ENCODE assay signal across 26 cellular contexts in genomic region chr2:236912316-236913153, GRCh38.
"Had no signal": no experiment of that assay in that cellular context is flagged by ENCODE, and none has a peak within 500 bp of the region (broad histone marks: within the 10 kb centered on the region; RNA-seq: fewer than 3 reads in every experiment).

No MANE protein-coding gene starts in this region.

- H3K9me3 Mint-ChIP-seq: activated naive CD4-positive, alpha-beta T cell treated with anti-CD3 and anti-CD28 coated beads, Interleukin-2, amount 10 ng/mL, durations not matched to agents 7 days and 5 days; activated naive CD8-positive, alpha-beta T cell treated with anti-CD3 and anti-CD28 coated beads, Interleukin-2, amount 10 ng/mL, durations not matched to agents 7 days and 5 days; activated T-cell treated with anti-CD3 and anti-CD28 coated beads, Interleukin-2, amount 50 U/mL, for 24 hours; natural killer cell; stimulated activated memory B cell treated with anti-CD40 and anti-IgM and Interleukin-4, amounts not matched to agents 10 μg/mL and 1 μg/mL and 100 μg/mL, for 72 hours; stimulated activated naive CD8-positive, alpha-beta T cell treated with anti-CD3 and anti-CD28 coated beads, Interleukin-15, amount 100 ng/mL, for 72 hours; T-helper 1 cell treated with Interleukin-12 subunit alpha and Interleukin-12 subunit beta and Interleukin-4 antibody, amounts not matched to agents 30 μg/mL and 1 μg/mL, for 36 hours had no signal

- H3K27ac ChIP-seq: ascending aorta, ovary, sigmoid colon, upper lobe of left lung, WERI-Rb-1 had no signal

- H3K36me3 Mint-ChIP-seq: activated naive CD4-positive, alpha-beta T cell treated with anti-CD3 and anti-CD28 coated beads, Interleukin-2, amount 10 ng/mL, durations not matched to agents 7 days and 5 days; activated naive CD8-positive, alpha-beta T cell treated with anti-CD3 and anti-CD28 coated beads, Interleukin-2, amount 10 ng/mL, durations not matched to agents 7 days and 5 days; natural killer cell; stimulated activated memory B cell treated with anti-CD40 and anti-IgM and Interleukin-4, amounts not matched to agents 10 μg/mL and 1 μg/mL and 100 μg/mL, for 72 hours had no signal

- DNase-seq: activated CD4-positive, alpha-beta T cell treated with anti-CD3 and anti-CD28 coated beads for 48 hours; activated CD4-positive, alpha-beta T cell treated with anti-CD3 and anti-CD28 coated beads, Interleukin-2, amount 50 U/mL, for 48 hours; activated CD8-positive, alpha-beta memory T cell treated with anti-CD3 and anti-CD28 coated beads, Interleukin-2, amount 50 U/mL, for 48 hours; activated gamma-delta T cell; activated naive CD4-positive, alpha-beta T cell treated with anti-CD3 and anti-CD28 coated beads, Interleukin-2, amount 10 ng/mL, durations not matched to agents 7 days and 5 days; activated naive CD8-positive, alpha-beta T cell treated with anti-CD3 and anti-CD28 coated beads, Interleukin-2, amount 10 ng/mL, durations not matched to agents 7 days and 5 days; activated T-cell treated with anti-CD3 and anti-CD28 coated beads, Interleukin-2, amount 50 U/mL, for 24 hours; central memory CD4-positive, alpha-beta T cell; islet precursor cell; natural killer cell; ovary; sigmoid colon; small intestine; stimulated activated CD4-positive, alpha-beta T cell treated with anti-CD3 and anti-CD28 coated beads, Interleukin-4, amount 100 ng/mL, for 4 hours; stimulated activated CD8-positive, alpha-beta memory T cell treated with anti-CD3 and anti-CD28 coated beads, Interleukin-4, amount 100 ng/mL, for 48 hours; stimulated activated naive CD8-positive, alpha-beta T cell treated with anti-CD3 and anti-CD28 coated beads, Interleukin-15, amount 100 ng/mL, for 72 hours; substantia nigra; SW 1271; T-helper 9 cell; WERI-Rb-1 had no signal

- H3K4me1 ChIP-seq: ascending aorta, sigmoid colon had no signal

- ATAC-seq: activated CD4-positive, CD25-positive, alpha-beta regulatory T cell treated with anti-CD3 and anti-CD28 coated beads, Interleukin-2, amount 50 U/mL, for 24 hours; natural killer cell; stimulated activated memory B cell treated with anti-CD40 and anti-IgM and Interleukin-4, amounts not matched to agents 10 μg/mL and 1 μg/mL and 100 μg/mL, for 72 hours; stimulated activated naive CD8-positive, alpha-beta T cell treated with anti-CD3 and anti-CD28 coated beads, Interleukin-15, amount 100 ng/mL, for 72 hours had no signal

- H3K36me3 ChIP-seq: ascending aorta, ovary, sigmoid colon, upper lobe of left lung, WERI-Rb-1 had no signal

- H3K4me3 Mint-ChIP-seq: activated naive CD4-positive, alpha-beta T cell treated with anti-CD3 and anti-CD28 coated beads, Interleukin-2, amount 10 ng/mL, durations not matched to agents 7 days and 5 days; activated naive CD8-positive, alpha-beta T cell treated with anti-CD3 and anti-CD28 coated beads, Interleukin-2, amount 10 ng/mL, durations not matched to agents 7 days and 5 days; activated T-cell treated with anti-CD3 and anti-CD28 coated beads, Interleukin-2, amount 50 U/mL, for 24 hours; natural killer cell; stimulated activated memory B cell treated with anti-CD40 and anti-IgM and Interleukin-4, amounts not matched to agents 10 μg/mL and 1 μg/mL and 100 μg/mL, for 72 hours; stimulated activated naive CD8-positive, alpha-beta T cell treated with anti-CD3 and anti-CD28 coated beads, Interleukin-15, amount 100 ng/mL, for 72 hours; T-helper 1 cell treated with Interleukin-12 subunit alpha and Interleukin-12 subunit beta and Interleukin-4 antibody, amounts not matched to agents 30 μg/mL and 1 μg/mL, for 36 hours had no signal

- H3K27me3 ChIP-seq: ascending aorta, ovary, sigmoid colon, upper lobe of left lung had no signal

- H3K9me3 ChIP-seq: ascending aorta, ovary, sigmoid colon, upper lobe of left lung had no signal

- H3K27ac Mint-ChIP-seq: activated naive CD4-positive, alpha-beta T cell treated with anti-CD3 and anti-CD28 coated beads, Interleukin-2, amount 10 ng/mL, durations not matched to agents 7 days and 5 days; activated naive CD8-positive, alpha-beta T cell treated with anti-CD3 and anti-CD28 coated beads, Interleukin-2, amount 10 ng/mL, durations not matched to agents 7 days and 5 days; activated T-cell treated with anti-CD3 and anti-CD28 coated beads, Interleukin-2, amount 50 U/mL, for 24 hours; natural killer cell; progenitor cell of endocrine pancreas; stimulated activated memory B cell treated with anti-CD40 and anti-IgM and Interleukin-4, amounts not matched to agents 10 μg/mL and 1 μg/mL and 100 μg/mL, for 72 hours; stimulated activated naive CD8-positive, alpha-beta T cell treated with anti-CD3 and anti-CD28 coated beads, Interleukin-15, amount 100 ng/mL, for 72 hours; T-helper 1 cell treated with Interleukin-12 subunit alpha and Interleukin-12 subunit beta and Interleukin-4 antibody, amounts not matched to agents 30 μg/mL and 1 μg/mL, for 36 hours had no signal

- H3K4me3 ChIP-seq: ascending aorta, ovary, sigmoid colon, upper lobe of left lung had no signal

- H3K4me1 Mint-ChIP-seq: activated naive CD4-positive, alpha-beta T cell treated with anti-CD3 and anti-CD28 coated beads, Interleukin-2, amount 10 ng/mL, durations not matched to agents 7 days and 5 days; activated naive CD8-positive, alpha-beta T cell treated with anti-CD3 and anti-CD28 coated beads, Interleukin-2, amount 10 ng/mL, durations not matched to agents 7 days and 5 days; natural killer cell; stimulated activated memory B cell treated with anti-CD40 and anti-IgM and Interleukin-4, amounts not matched to agents 10 μg/mL and 1 μg/mL and 100 μg/mL, for 72 hours; stimulated activated naive CD8-positive, alpha-beta T cell treated with anti-CD3 and anti-CD28 coated beads, Interleukin-15, amount 100 ng/mL, for 72 hours had no signal
